ENCODE assay signal across 23 cellular contexts in the genomic region with DNA sequence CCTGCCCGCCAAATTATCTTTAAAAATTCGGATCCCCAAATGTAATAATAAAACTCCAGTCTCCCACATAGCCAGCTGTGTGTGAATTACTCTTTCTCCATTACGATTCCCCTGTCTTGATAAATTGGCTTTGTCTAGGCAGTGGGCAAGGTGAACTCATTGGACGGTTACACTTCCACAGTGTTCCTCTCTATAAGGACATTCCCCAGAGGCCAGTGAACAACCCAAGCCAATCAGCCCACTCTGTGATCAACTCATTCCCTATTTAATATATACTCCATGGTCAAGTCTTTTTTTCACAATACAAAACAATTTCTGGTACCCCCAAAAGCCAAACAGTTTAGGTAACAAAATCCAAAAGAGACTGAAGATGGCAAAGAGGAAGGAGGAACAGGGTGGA.
"Had no signal": no experiment of that assay in that cellular context is flagged by ENCODE, and none has a peak within 500 bp of the region (broad histone marks: within the 10 kb centered on the region; RNA-seq: fewer than 3 reads in every experiment).

No MANE protein-coding gene starts in this region.

- H3K27me3 Mint-ChIP-seq: activated CD4-positive, alpha-beta T cell treated with anti-CD3 and anti-CD28 coated beads for 36 hours; activated naive CD8-positive, alpha-beta T cell treated with anti-CD3 and anti-CD28 coated beads for 36 hours; central memory CD8-positive, alpha-beta T cell; effector memory CD8-positive, alpha-beta T cell; stimulated activated naive CD8-positive, alpha-beta T cell treated with anti-CD3 and anti-CD28 coated beads, Interleukin-15, amount 100 ng/mL, for 72 hours; T-cell had no signal

- H3K9me3 Mint-ChIP-seq: activated naive CD8-positive, alpha-beta T cell treated with anti-CD3 and anti-CD28 coated beads for 36 hours; activated T-cell treated with anti-CD3 and anti-CD28 coated beads, Interleukin-2, amount 50 U/mL, for 4 hours; central memory CD8-positive, alpha-beta T cell; effector memory CD8-positive, alpha-beta T cell; stimulated activated naive CD8-positive, alpha-beta T cell treated with anti-CD3 and anti-CD28 coated beads, Interleukin-15, amount 100 ng/mL, for 72 hours; T-cell; T-helper 2 cell treated with Interferon-gamma antibody and Interleukin-4, amounts not matched to agents 5 μg/mL and 100 μg/mL, for 36 hours had no signal

- H3K27ac ChIP-seq: dorsolateral prefrontal cortex, right lobe of liver, skin epidermis, suprapubic skin, tibial nerve had no signal

- H3K4me1 Mint-ChIP-seq: activated CD4-positive, alpha-beta T cell treated with anti-CD3 and anti-CD28 coated beads for 36 hours; activated naive CD8-positive, alpha-beta T cell treated with anti-CD3 and anti-CD28 coated beads for 36 hours; central memory CD8-positive, alpha-beta T cell; stimulated activated naive CD8-positive, alpha-beta T cell treated with anti-CD3 and anti-CD28 coated beads, Interleukin-15, amount 100 ng/mL, for 72 hours; T-cell had no signal

- DNase-seq: activated CD4-positive, alpha-beta T cell treated with anti-CD3 and anti-CD28 coated beads for 36 hours; activated CD4-positive, alpha-beta T cell treated with anti-CD3 and anti-CD28 coated beads, Interleukin-2, amount 50 U/mL, for 48 hours; activated CD8-positive, alpha-beta memory T cell treated with anti-CD3 and anti-CD28 coated beads, Interleukin-2, amount 50 U/mL, for 48 hours; activated naive CD4-positive, alpha-beta T cell treated with Interleukin-2 at 50 U/mL for 16 hours; activated naive CD8-positive, alpha-beta T cell treated with anti-CD3 and anti-CD28 coated beads for 36 hours; activated T-cell treated with anti-CD3 and anti-CD28 coated beads, Interleukin-2, amount 50 U/mL, for 4 hours; dorsolateral prefrontal cortex; effector memory CD8-positive, alpha-beta T cell; hippocampal formation; islet precursor cell; left cardiac atrium; occipital lobe; posterior cingulate gyrus; right lobe of liver; stimulated activated CD4-positive, alpha-beta T cell treated with anti-CD3 and anti-CD28 coated beads, Interleukin-1b, Interleukin-23, amount 100 ng/mL, for 48 hours; stimulated activated naive CD8-positive, alpha-beta T cell treated with anti-CD3 and anti-CD28 coated beads, Interleukin-15, amount 100 ng/mL, for 72 hours; T-cell had no signal

- H3K4me3 Mint-ChIP-seq: activated CD4-positive, alpha-beta T cell treated with anti-CD3 and anti-CD28 coated beads for 36 hours; activated naive CD8-positive, alpha-beta T cell treated with anti-CD3 and anti-CD28 coated beads for 36 hours; activated T-cell treated with anti-CD3 and anti-CD28 coated beads, Interleukin-2, amount 50 U/mL, for 4 hours; central memory CD8-positive, alpha-beta T cell; effector memory CD8-positive, alpha-beta T cell; stimulated activated naive CD8-positive, alpha-beta T cell treated with anti-CD3 and anti-CD28 coated beads, Interleukin-15, amount 100 ng/mL, for 72 hours; T-cell; T-helper 2 cell treated with Interferon-gamma antibody and Interleukin-4, amounts not matched to agents 5 μg/mL and 100 μg/mL, for 36 hours had no signal

- H3K27ac Mint-ChIP-seq: activated CD4-positive, alpha-beta T cell treated with anti-CD3 and anti-CD28 coated beads for 36 hours; activated naive CD8-positive, alpha-beta T cell treated with anti-CD3 and anti-CD28 coated beads for 36 hours; effector memory CD8-positive, alpha-beta T cell; stimulated activated naive CD8-positive, alpha-beta T cell treated with anti-CD3 and anti-CD28 coated beads, Interleukin-15, amount 100 ng/mL, for 72 hours; T-cell; T-helper 2 cell treated with Interferon-gamma antibody and Interleukin-4, amounts not matched to agents 5 μg/mL and 100 μg/mL, for 36 hours had no signal

- H3K36me3 ChIP-seq: right lobe of liver, suprapubic skin, tibial nerve had no signal

- H3K4me3 ChIP-seq: dorsolateral prefrontal cortex, right lobe of liver, skin epidermis, suprapubic skin, tibial nerve had no signal

- H3K36me3 Mint-ChIP-seq: activated naive CD8-positive, alpha-beta T cell treated with anti-CD3 and anti-CD28 coated beads for 36 hours; T-cell had no signal

- H3K4me1 ChIP-seq: right lobe of liver, suprapubic skin, tibial nerve had no signal

- H3K27me3 ChIP-seq: dorsolateral prefrontal cortex, right lobe of liver, suprapubic skin, tibial nerve had no signal

- H3K9me3 ChIP-seq: right lobe of liver, suprapubic skin, tibial nerve had no signal

- ATAC-seq: activated CD4-positive, alpha-beta T cell treated with anti-CD3 and anti-CD28 coated beads for 36 hours; activated T-cell treated with anti-CD3 and anti-CD28 coated beads, Interleukin-2, amount 50 U/mL, for 4 hours; effector memory CD8-positive, alpha-beta T cell; esophagus mucosa; left cardiac atrium; right lobe of liver; stimulated activated naive CD8-positive, alpha-beta T cell treated with anti-CD3 and anti-CD28 coated beads, Interleukin-15, amount 100 ng/mL, for 72 hours; T-cell had no signal
